Comparison of ENCODE assay signal across 8 cellular contexts in genomic region chr19:1259206-1259872, GRCh38. TPM values are rescaled to one million over a fixed set of nuclear protein-coding genes. Genes with fewer than 3 reads are reported as not detected.
DNase-seq lines count a peak whose midpoint lies in the region; ATAC-seq and TF ChIP-seq lines count a peak whose summit lies in the region.

No MANE protein-coding gene starts in this region.

- peak overlapping the region; percentile 97 for H3K27ac ChIP-seq in effector memory CD4-positive, alpha-beta T cell (ENCODE audit: insufficient read depth, low read length, poor library complexity, severe bottlenecking)
- peak overlapping the region; percentile 86 for H3K27ac ChIP-seq in muscle layer of duodenum (ENCODE audit: low read length)

- CTCF ChIA-PET in activated CD4-positive, alpha-beta T cell treated with anti-CD3 and anti-CD28 coated beads, Interleukin-2, amount 10 ng/mL, durations not matched to agents 7 days and 5 days (lab: Charles Lee), result interaction anchor here (11.3 kb wide), 1 partner anchor 16 kb away, joined by 299 read pairs; the partner anchor contains the start of gene ATP5F1D

- peaks cover 71% of the 10 kb centered on the region for H3K4me1 ChIP-seq in effector memory CD4-positive, alpha-beta T cell (ENCODE audit: control insufficient read depth, insufficient read depth, low read length, poor library complexity, severe bottlenecking)
- H3K4me1 ChIP-seq in muscle layer of duodenum (ENCODE audit: control insufficient read depth in 1 of 2, insufficient read depth in 2 of 2, low read length in 2 of 2), result peaks cover 20 to 66% of the 10 kb centered on the region in 2 donors

- TF ChIP-seq CTCF in type B pancreatic cell (conservative IDR thresholded peaks at IDR 0.05), result no peak

- H3K4me3 Mint-ChIP-seq in activated CD4-positive, alpha-beta T cell treated with anti-CD3 and anti-CD28 coated beads, Interleukin-2, amount 10 ng/mL, durations not matched to agents 7 days and 5 days, result peak overlapping the region; percentile 83
- peak overlapping the region; percentile 74 for H3K4me3 Mint-ChIP-seq in type B pancreatic cell

- H3K4me1 Mint-ChIP-seq in activated CD4-positive, alpha-beta T cell treated with anti-CD3 and anti-CD28 coated beads, Interleukin-2, amount 10 ng/mL, durations not matched to agents 7 days and 5 days, result peaks cover 58% of the 10 kb centered on the region
- H3K4me1 Mint-ChIP-seq in type B pancreatic cell (ENCODE audit: unreplicated experiment), result peaks cover 36% of the 10 kb centered on the region

- DNase-seq in 8988T, result peak; percentile 77
- peak; percentile 37 to 46 for DNase-seq in Kasumi-1 (lab: John Stamatoyannopoulos, UW)
- DNase-seq in activated CD4-positive, alpha-beta T cell treated with anti-CD3 and anti-CD28 coated beads, Interleukin-2, amount 10 ng/mL, durations not matched to agents 7 days and 5 days, result peak; percentile 81
- DNase-seq in effector memory CD4-positive, alpha-beta T cell, result peak; percentile 59 to 68 (median 60)
- no peak for DNase-seq in type B pancreatic cell (ENCODE audit: extremely low spot score, unreplicated experiment)
- no peak for DNase-seq in putamen (ENCODE audit: low spot score)

- H3K9me3 ChIP-seq in effector memory CD4-positive, alpha-beta T cell (ENCODE audit: control insufficient read depth, low read length), result no peaks in the 10 kb centered on the region
- no peaks in the 10 kb centered on the region for H3K9me3 ChIP-seq in muscle layer of duodenum (ENCODE audit: control insufficient read depth in 1 of 2, low read length in 2 of 2)

- peak overlapping the region; percentile 39 for H3K4me3 ChIP-seq in effector memory CD4-positive, alpha-beta T cell (ENCODE audit: insufficient read depth, low read depth, low read length, poor library complexity, severe bottlenecking)
- H3K4me3 ChIP-seq in muscle layer of duodenum (ENCODE audit: low read depth in 1 of 2, low read length in 2 of 2), result peak overlapping the region; percentile 21 to 39

- no peaks in the 10 kb centered on the region for H3K9me3 Mint-ChIP-seq in activated CD4-positive, alpha-beta T cell treated with anti-CD3 and anti-CD28 coated beads, Interleukin-2, amount 10 ng/mL, durations not matched to agents 7 days and 5 days
- H3K9me3 Mint-ChIP-seq in type B pancreatic cell, result no peaks in the 10 kb centered on the region

- peak; percentile 34 for ATAC-seq in GM18909 (IDR thresholded peaks at IDR 0.05; ENCODE audit: poor library complexity, unreplicated experiment)

- peaks cover 27% of the 10 kb centered on the region for H3K36me3 Mint-ChIP-seq in activated CD4-positive, alpha-beta T cell treated with anti-CD3 and anti-CD28 coated beads, Interleukin-2, amount 10 ng/mL, durations not matched to agents 7 days and 5 days (ENCODE audit: low read depth)
- peaks cover 10% of the 10 kb centered on the region for H3K36me3 Mint-ChIP-seq in type B pancreatic cell

- POLR2A ChIA-PET in activated CD4-positive, alpha-beta T cell treated with anti-CD3 and anti-CD28 coated beads, Interleukin-2, amount 10 ng/mL, durations not matched to agents 7 days and 5 days (lab: Charles Lee), result interaction anchor here (0.6 to 0.7 kb wide), 2 partner anchors 9 to 15 kb away, joined by 3 to 4 read pairs; partner anchors contain the start of gene CIRBP

- H3K36me3 ChIP-seq in effector memory CD4-positive, alpha-beta T cell (ENCODE audit: control insufficient read depth, insufficient read depth, low read length), result peaks cover 38% of the 10 kb centered on the region
- peaks cover 21 to 31% of the 10 kb centered on the region in 2 donors for H3K36me3 ChIP-seq in muscle layer of duodenum (ENCODE audit: control insufficient read depth in 1 of 2, insufficient read depth in 2 of 2, low read length in 2 of 2)

- H3K27me3 ChIP-seq in effector memory CD4-positive, alpha-beta T cell (replicated peaks; ENCODE audit: control insufficient read depth, insufficient read depth, low read length, poor library complexity, severe bottlenecking), result no peaks in the 10 kb centered on the region
- no peaks in the 10 kb centered on the region for H3K27me3 ChIP-seq in muscle layer of duodenum (ENCODE audit: low read depth, low read length)

- H3K27me3 Mint-ChIP-seq in activated CD4-positive, alpha-beta T cell treated with anti-CD3 and anti-CD28 coated beads, Interleukin-2, amount 10 ng/mL, durations not matched to agents 7 days and 5 days, result no peaks in the 10 kb centered on the region
- H3K27me3 Mint-ChIP-seq in type B pancreatic cell, result no peaks in the 10 kb centered on the region

- peak overlapping the region; percentile 96 for H3K27ac Mint-ChIP-seq in activated CD4-positive, alpha-beta T cell treated with anti-CD3 and anti-CD28 coated beads, Interleukin-2, amount 10 ng/mL, durations not matched to agents 7 days and 5 days
- peak overlapping the region; percentile 96 for H3K27ac Mint-ChIP-seq in type B pancreatic cell

RNA-seq across cellular contexts. Expression of gene CIRBP, which starts 9.8 kb away (rescaled TPM):
- total RNA-seq in activated CD4-positive, alpha-beta T cell treated with anti-CD3 and anti-CD28 coated beads, Interleukin-2, amount 10 ng/mL, durations not matched to agents 7 days and 5 days, result 100 to 1,000 TPM; 169 to 224 TPM
- 316 and 421 TPM in 2 replicates for total RNA-seq in type B pancreatic cell (ENCODE audit: low replicate concordance)

RNA-seq across cellular contexts. Expression of gene MIDN, which starts 11.0 kb away (rescaled TPM):
- total RNA-seq in activated CD4-positive, alpha-beta T cell treated with anti-CD3 and anti-CD28 coated beads, Interleukin-2, amount 10 ng/mL, durations not matched to agents 7 days and 5 days, result 10 to 100 TPM; 58.0 to 65.7 TPM
- total RNA-seq in type B pancreatic cell (ENCODE audit: low replicate concordance), result 122 and 127 TPM in 2 replicates

RNA-seq across cellular contexts. Expression of gene FAM174C, which starts 16.0 kb away (rescaled TPM):
- 10 to 100 TPM; 47.8 to 51.5 TPM for total RNA-seq in activated CD4-positive, alpha-beta T cell treated with anti-CD3 and anti-CD28 coated beads, Interleukin-2, amount 10 ng/mL, durations not matched to agents 7 days and 5 days
- 30.6 and 36.4 TPM in 2 replicates for total RNA-seq in type B pancreatic cell (ENCODE audit: low replicate concordance)

RNA-seq across cellular contexts. Expression of gene ATP5F1D, which starts 17.8 kb away (rescaled TPM):
- 100 to 1,000 TPM; 151 to 166 TPM for total RNA-seq in activated CD4-positive, alpha-beta T cell treated with anti-CD3 and anti-CD28 coated beads, Interleukin-2, amount 10 ng/mL, durations not matched to agents 7 days and 5 days
- total RNA-seq in type B pancreatic cell (ENCODE audit: low replicate concordance), result 165 and 197 TPM in 2 replicates

RNA-seq across cellular contexts. Expression of gene CBARP, which starts 21.5 kb away (rescaled TPM):
- not detected for total RNA-seq in activated CD4-positive, alpha-beta T cell treated with anti-CD3 and anti-CD28 coated beads, Interleukin-2, amount 10 ng/mL, durations not matched to agents 7 days and 5 days
- total RNA-seq in type B pancreatic cell (ENCODE audit: low replicate concordance), result 8.9 and 10.8 TPM in 2 replicates

Comparison
In these comparisons a context has a peak if more than half of its experiments do, and no peak if none do; other contexts are left out.
1. DNase-seq: peak in 8988T (single experiment), Kasumi-1 (2 of 2), activated CD4-positive, alpha-beta T cell treated with anti-CD3 and anti-CD28 coated beads, Interleukin-2, amount 10 ng/mL, durations not matched to agents 7 days and 5 days (single experiment) and effector memory CD4-positive, alpha-beta T cell (3 of 3); none in type B pancreatic cell (single experiment) and putamen (single experiment).